Comparison of ENCODE assay signal across 1 cellular context in genomic region chr7:112450807-112451661, GRCh38.
TF ChIP-seq lines count a peak whose summit lies in the region.

No MANE protein-coding gene starts in this region.

TF ChIP-seq in GM12878, 131 proteins besides CTCF, POLR2A, EP300 and RAD21 (continued from another document and continues in another):
- no peak for TF ChIP-seq CBX3 (IDR thresholded peaks at IDR 0.05; ENCODE audit: borderline replicate concordance, low read depth)
- no peak for TF ChIP-seq GABPA (IDR thresholded peaks at IDR 0.05; ENCODE audit: low read depth)
- 0 out of 2 replicates have a peak, but pooled peaks have one; percentile 57 for TF ChIP-seq NR2C1 (IDR thresholded peaks at IDR 0.05)
- TF ChIP-seq, protein P1, sequence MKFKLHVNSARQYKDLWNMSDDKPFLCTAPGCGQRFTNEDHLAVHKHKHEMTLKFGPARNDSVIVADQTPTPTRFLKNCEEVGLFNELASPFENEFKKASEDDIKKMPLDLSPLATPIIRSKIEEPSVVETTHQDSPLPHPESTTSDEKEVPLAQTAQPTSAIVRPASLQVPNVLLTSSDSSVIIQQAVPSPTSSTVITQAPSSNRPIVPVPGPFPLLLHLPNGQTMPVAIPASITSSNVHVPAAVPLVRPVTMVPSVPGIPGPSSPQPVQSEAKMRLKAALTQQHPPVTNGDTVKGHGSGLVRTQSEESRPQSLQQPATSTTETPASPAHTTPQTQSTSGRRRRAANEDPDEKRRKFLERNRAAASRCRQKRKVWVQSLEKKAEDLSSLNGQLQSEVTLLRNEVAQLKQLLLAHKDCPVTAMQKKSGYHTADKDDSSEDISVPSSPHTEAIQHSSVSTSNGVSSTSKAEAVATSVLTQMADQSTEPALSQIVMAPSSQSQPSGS (IDR thresholded peaks at IDR 0.05; ENCODE audit: low read length) = no peak
- TF ChIP-seq ZZZ3 (IDR thresholded peaks at IDR 0.05; ENCODE audit: control insufficient read depth, insufficient read length, low read depth) = no peak
- TF ChIP-seq, protein P2, sequence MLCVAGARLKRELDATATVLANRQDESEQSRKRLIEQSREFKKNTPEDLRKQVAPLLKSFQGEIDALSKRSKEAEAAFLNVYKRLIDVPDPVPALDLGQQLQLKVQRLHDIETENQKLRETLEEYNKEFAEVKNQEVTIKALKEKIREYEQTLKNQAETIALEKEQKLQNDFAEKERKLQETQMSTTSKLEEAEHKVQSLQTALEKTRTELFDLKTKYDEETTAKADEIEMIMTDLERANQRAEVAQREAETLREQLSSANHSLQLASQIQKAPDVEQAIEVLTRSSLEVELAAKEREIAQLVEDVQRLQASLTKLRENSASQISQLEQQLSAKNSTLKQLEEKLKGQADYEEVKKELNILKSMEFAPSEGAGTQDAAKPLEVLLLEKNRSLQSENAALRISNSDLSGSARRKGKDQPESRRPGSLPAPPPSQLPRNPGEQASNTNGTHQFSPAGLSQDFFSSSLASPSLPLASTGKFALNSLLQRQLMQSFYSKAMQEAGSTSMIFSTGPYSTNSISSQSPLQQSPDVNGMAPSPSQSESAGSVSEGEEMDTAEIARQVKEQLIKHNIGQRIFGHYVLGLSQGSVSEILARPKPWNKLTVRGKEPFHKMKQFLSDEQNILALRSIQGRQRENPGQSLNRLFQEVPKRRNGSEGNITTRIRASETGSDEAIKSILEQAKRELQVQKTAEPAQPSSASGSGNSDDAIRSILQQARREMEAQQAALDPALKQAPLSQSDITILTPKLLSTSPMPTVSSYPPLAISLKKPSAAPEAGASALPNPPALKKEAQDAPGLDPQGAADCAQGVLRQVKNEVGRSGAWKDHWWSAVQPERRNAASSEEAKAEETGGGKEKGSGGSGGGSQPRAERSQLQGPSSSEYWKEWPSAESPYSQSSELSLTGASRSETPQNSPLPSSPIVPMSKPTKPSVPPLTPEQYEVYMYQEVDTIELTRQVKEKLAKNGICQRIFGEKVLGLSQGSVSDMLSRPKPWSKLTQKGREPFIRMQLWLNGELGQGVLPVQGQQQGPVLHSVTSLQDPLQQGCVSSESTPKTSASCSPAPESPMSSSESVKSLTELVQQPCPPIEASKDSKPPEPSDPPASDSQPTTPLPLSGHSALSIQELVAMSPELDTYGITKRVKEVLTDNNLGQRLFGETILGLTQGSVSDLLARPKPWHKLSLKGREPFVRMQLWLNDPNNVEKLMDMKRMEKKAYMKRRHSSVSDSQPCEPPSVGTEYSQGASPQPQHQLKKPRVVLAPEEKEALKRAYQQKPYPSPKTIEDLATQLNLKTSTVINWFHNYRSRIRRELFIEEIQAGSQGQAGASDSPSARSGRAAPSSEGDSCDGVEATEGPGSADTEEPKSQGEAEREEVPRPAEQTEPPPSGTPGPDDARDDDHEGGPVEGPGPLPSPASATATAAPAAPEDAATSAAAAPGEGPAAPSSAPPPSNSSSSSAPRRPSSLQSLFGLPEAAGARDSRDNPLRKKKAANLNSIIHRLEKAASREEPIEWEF (IDR thresholded peaks at IDR 0.05; ENCODE audit: insufficient replicate concordance, low read depth, low read length) = no peak
- no peak for TF ChIP-seq CHD4 (IDR thresholded peaks at IDR 0.05)
- TF ChIP-seq, protein P3, sequence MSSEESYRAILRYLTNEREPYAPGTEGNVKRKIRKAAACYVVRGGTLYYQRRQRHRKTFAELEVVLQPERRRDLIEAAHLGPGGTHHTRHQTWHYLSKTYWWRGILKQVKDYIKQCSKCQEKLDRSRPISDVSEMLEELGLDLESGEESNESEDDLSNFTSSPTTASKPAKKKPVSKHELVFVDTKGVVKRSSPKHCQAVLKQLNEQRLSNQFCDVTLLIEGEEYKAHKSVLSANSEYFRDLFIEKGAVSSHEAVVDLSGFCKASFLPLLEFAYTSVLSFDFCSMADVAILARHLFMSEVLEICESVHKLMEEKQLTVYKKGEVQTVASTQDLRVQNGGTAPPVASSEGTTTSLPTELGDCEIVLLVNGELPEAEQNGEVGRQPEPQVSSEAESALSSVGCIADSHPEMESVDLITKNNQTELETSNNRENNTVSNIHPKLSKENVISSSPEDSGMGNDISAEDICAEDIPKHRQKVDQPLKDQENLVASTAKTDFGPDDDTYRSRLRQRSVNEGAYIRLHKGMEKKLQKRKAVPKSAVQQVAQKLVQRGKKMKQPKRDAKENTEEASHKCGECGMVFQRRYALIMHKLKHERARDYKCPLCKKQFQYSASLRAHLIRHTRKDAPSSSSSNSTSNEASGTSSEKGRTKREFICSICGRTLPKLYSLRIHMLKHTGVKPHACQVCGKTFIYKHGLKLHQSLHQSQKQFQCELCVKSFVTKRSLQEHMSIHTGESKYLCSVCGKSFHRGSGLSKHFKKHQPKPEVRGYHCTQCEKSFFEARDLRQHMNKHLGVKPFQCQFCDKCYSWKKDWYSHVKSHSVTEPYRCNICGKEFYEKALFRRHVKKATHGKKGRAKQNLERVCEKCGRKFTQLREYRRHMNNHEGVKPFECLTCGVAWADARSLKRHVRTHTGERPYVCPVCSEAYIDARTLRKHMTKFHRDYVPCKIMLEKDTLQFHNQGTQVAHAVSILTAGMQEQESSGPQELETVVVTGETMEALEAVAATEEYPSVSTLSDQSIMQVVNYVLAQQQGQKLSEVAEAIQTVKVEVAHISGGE (CRISPR knock-in tag; IDR thresholded peaks at IDR 0.05) = no peak
- TF ChIP-seq MTA2 (IDR thresholded peaks at IDR 0.05; ENCODE audit: low read depth) = no peak
- TF ChIP-seq MTA3 (IDR thresholded peaks at IDR 0.05; ENCODE audit: borderline replicate concordance, low read length) = no peak
- TF ChIP-seq SIX5 (IDR thresholded peaks at IDR 0.05; ENCODE audit: low read depth, low read length, severe bottlenecking) = peak; percentile 95
- TF ChIP-seq, protein P4, sequence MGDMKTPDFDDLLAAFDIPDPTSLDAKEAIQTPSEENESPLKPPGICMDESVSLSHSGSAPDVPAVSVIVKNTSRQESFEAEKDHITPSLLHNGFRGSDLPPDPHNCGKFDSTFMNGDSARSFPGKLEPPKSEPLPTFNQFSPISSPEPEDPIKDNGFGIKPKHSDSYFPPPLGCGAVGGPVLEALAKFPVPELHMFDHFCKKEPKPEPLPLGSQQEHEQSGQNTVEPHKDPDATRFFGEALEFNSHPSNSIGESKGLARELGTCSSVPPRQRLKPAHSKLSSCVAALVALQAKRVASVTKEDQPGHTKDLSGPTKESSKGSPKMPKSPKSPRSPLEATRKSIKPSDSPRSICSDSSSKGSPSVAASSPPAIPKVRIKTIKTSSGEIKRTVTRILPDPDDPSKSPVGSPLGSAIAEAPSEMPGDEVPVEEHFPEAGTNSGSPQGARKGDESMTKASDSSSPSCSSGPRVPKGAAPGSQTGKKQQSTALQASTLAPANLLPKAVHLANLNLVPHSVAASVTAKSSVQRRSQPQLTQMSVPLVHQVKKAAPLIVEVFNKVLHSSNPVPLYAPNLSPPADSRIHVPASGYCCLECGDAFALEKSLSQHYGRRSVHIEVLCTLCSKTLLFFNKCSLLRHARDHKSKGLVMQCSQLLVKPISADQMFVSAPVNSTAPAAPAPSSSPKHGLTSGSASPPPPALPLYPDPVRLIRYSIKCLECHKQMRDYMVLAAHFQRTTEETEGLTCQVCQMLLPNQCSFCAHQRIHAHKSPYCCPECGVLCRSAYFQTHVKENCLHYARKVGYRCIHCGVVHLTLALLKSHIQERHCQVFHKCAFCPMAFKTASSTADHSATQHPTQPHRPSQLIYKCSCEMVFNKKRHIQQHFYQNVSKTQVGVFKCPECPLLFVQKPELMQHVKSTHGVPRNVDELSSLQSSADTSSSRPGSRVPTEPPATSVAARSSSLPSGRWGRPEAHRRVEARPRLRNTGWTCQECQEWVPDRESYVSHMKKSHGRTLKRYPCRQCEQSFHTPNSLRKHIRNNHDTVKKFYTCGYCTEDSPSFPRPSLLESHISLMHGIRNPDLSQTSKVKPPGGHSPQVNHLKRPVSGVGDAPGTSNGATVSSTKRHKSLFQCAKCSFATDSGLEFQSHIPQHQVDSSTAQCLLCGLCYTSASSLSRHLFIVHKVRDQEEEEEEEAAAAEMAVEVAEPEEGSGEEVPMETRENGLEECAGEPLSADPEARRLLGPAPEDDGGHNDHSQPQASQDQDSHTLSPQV (IDR thresholded peaks at IDR 0.05) = no peak
- TF ChIP-seq TCF7 (IDR thresholded peaks at IDR 0.05; ENCODE audit: borderline replicate concordance) = no peak
- no peak for TF ChIP-seq BCL11A (IDR thresholded peaks at IDR 0.05; ENCODE audit: low read depth, low read length)
- no peak for TF ChIP-seq SPI1 (IDR thresholded peaks at IDR 0.05; ENCODE audit: borderline replicate concordance, insufficient read depth, low read depth, low read length)
- TF ChIP-seq TCF3 (IDR thresholded peaks at IDR 0.05; ENCODE audit: borderline replicate concordance, insufficient read depth, low read depth, low read length) = no peak
- TF ChIP-seq RELA (IDR thresholded peaks at IDR 0.05; ENCODE audit: borderline replicate concordance, partially characterized antibody) = no peak
- TF ChIP-seq SIN3A (IDR thresholded peaks at IDR 0.05; ENCODE audit: low read depth, low read length) = peak; percentile 77; the same call in 1 of the 2 replicates
- TF ChIP-seq CBFB (IDR thresholded peaks at IDR 0.05; ENCODE audit: low read depth) = peak; percentile 92
- TF ChIP-seq IRF4 (IDR thresholded peaks at IDR 0.05; ENCODE audit: low read depth, low read length) = no peak
- TF ChIP-seq, protein P5, sequence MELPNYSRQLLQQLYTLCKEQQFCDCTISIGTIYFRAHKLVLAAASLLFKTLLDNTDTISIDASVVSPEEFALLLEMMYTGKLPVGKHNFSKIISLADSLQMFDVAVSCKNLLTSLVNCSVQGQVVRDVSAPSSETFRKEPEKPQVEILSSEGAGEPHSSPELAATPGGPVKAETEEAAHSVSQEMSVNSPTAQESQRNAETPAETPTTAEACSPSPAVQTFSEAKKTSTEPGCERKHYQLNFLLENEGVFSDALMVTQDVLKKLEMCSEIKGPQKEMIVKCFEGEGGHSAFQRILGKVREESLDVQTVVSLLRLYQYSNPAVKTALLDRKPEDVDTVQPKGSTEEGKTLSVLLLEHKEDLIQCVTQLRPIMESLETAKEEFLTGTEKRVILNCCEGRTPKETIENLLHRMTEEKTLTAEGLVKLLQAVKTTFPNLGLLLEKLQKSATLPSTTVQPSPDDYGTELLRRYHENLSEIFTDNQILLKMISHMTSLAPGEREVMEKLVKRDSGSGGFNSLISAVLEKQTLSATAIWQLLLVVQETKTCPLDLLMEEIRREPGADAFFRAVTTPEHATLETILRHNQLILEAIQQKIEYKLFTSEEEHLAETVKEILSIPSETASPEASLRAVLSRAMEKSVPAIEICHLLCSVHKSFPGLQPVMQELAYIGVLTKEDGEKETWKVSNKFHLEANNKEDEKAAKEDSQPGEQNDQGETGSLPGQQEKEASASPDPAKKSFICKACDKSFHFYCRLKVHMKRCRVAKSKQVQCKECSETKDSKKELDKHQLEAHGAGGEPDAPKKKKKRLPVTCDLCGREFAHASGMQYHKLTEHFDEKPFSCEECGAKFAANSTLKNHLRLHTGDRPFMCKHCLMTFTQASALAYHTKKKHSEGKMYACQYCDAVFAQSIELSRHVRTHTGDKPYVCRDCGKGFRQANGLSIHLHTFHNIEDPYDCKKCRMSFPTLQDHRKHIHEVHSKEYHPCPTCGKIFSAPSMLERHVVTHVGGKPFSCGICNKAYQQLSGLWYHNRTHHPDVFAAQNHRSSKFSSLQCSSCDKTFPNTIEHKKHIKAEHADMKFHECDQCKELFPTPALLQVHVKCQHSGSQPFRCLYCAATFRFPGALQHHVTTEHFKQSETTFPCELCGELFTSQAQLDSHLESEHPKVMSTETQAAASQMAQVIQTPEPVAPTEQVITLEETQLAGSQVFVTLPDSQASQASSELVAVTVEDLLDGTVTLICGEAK (IDR thresholded peaks at IDR 0.05; ENCODE audit: borderline replicate concordance) = peak; percentile 56; the same call in 1 of the 2 replicates
- TF ChIP-seq REST (IDR thresholded peaks at IDR 0.05; ENCODE audit: low read depth, low read length) = no peak
- TF ChIP-seq PML (IDR thresholded peaks at IDR 0.05; ENCODE audit: low read length) = peak; percentile 1; the same call in 1 of the 2 replicates
- no peak for TF ChIP-seq JUNB (IDR thresholded peaks at IDR 0.05)
- TF ChIP-seq RB1 (IDR thresholded peaks at IDR 0.05; ENCODE audit: borderline replicate concordance) = no peak; the same call in none of the 2 replicates
- no peak for TF ChIP-seq RAD51 (IDR thresholded peaks at IDR 0.05)
- TF ChIP-seq CHD1 (IDR thresholded peaks at IDR 0.05; ENCODE audit: low read depth, low read length) = no peak
- TF ChIP-seq RUNX3 (IDR thresholded peaks at IDR 0.05; ENCODE audit: low read length) = peak; percentile 37; the same call in 1 of the 2 replicates
- TF ChIP-seq, protein P6, sequence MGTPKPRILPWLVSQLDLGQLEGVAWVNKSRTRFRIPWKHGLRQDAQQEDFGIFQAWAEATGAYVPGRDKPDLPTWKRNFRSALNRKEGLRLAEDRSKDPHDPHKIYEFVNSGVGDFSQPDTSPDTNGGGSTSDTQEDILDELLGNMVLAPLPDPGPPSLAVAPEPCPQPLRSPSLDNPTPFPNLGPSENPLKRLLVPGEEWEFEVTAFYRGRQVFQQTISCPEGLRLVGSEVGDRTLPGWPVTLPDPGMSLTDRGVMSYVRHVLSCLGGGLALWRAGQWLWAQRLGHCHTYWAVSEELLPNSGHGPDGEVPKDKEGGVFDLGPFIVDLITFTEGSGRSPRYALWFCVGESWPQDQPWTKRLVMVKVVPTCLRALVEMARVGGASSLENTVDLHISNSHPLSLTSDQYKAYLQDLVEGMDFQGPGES (IDR thresholded peaks at IDR 0.05) = no peak
- TF ChIP-seq ZNF622 (IDR thresholded peaks at IDR 0.05) = no peak
- TF ChIP-seq CEBPB (IDR thresholded peaks at IDR 0.05; ENCODE audit: borderline replicate concordance in 1 of 2, low read depth in 2 of 2, low read length in 2 of 2) = no peak
- TF ChIP-seq, protein P7, sequence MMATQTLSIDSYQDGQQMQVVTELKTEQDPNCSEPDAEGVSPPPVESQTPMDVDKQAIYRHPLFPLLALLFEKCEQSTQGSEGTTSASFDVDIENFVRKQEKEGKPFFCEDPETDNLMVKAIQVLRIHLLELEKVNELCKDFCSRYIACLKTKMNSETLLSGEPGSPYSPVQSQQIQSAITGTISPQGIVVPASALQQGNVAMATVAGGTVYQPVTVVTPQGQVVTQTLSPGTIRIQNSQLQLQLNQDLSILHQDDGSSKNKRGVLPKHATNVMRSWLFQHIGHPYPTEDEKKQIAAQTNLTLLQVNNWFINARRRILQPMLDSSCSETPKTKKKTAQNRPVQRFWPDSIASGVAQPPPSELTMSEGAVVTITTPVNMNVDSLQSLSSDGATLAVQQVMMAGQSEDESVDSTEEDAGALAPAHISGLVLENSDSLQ (IDR thresholded peaks at IDR 0.05) = no peak
